Comparison of ENCODE assay signal across 8 cellular contexts in genomic region chr3:183636221-183637105, GRCh38. TPM values are rescaled to one million over a fixed set of nuclear protein-coding genes. Genes with fewer than 3 reads are reported as not detected.
DNase-seq lines count a peak whose midpoint lies in the region; ATAC-seq and TF ChIP-seq lines count a peak whose summit lies in the region.

No MANE protein-coding gene starts in this region.

- H3K56ac ChIP-seq in mesendoderm (ENCODE audit: low read length) = peak overlapping the region; percentile 97

- H3K9me3 ChIP-seq in HUES48 (ENCODE audit: control insufficient read depth, insufficient read depth, low read length) (no peaks in the 10 kb centered on the region), NT2/D1 (ENCODE audit: insufficient read depth, low read length) (no peaks in the 10 kb centered on the region), endodermal cell (ENCODE audit: control insufficient read depth, low read length) (no peaks in the 10 kb centered on the region)

- H3K4ac ChIP-seq in mesendoderm (ENCODE audit: low read depth, low read length) = peak overlapping the region; percentile 75

- H3K4me1 ChIP-seq in HUES48 (ENCODE audit: control insufficient read depth, insufficient read depth, low read length) (peaks cover 10% of the 10 kb centered on the region; the same call in 1 of the 2 replicates), NT2/D1 (ENCODE audit: insufficient read depth, insufficient read length) (no peaks in the 10 kb centered on the region), endodermal cell (ENCODE audit: control insufficient read depth, insufficient read depth, low read length) (no peaks in the 10 kb centered on the region), mesendoderm (ENCODE audit: control insufficient read depth, low read depth, low read length) (no peaks in the 10 kb centered on the region)

- CTCF ChIA-PET in Calu3 (lab: Charles Lee) = interaction anchor here (0.5 to 1.7 kb wide), 5 partner anchors 12 to 1843 kb away, joined by 3 to 6 read pairs (median 4); no protein-coding TSS in a partner anchor

- no peaks in the 10 kb centered on the region for H3K9me3 Mint-ChIP-seq in Calu3 (ENCODE audit: low read depth, unreplicated experiment)
- no peaks in the 10 kb centered on the region for H3K9me3 Mint-ChIP-seq in endodermal cell

- H3K4me1 Mint-ChIP-seq in Calu3 (ENCODE audit: low read depth, unreplicated experiment) (peaks cover 21% of the 10 kb centered on the region), endodermal cell (peaks cover 6% of the 10 kb centered on the region)

- WGBS in endodermal cell (ENCODE audit: insufficient coverage in 1 of 2, insufficient read length in 1 of 2), 2 experiments = 0 to 1% methylated on average over 43 to 84 of the region's 84 CpGs
- no CpG with 5 or more reads among the region's 84 CpGs for WGBS in mesendoderm (ENCODE audit: extremely low coverage, insufficient coverage, low lambda C conversion rate)

- H3K4me3 Mint-ChIP-seq in Calu3 (ENCODE audit: low read depth, unreplicated experiment) (peak overlapping the region; percentile 99), endodermal cell (peak overlapping the region; percentile 81)

- H2BK15ac ChIP-seq in mesendoderm (replicated peaks; ENCODE audit: low read depth) = no peak overlapping the region

- H3K9ac ChIP-seq in HUES48 (ENCODE audit: low read depth, low read length) = peak overlapping the region; percentile 90
- H3K9ac ChIP-seq in NT2/D1 (ENCODE audit: insufficient read length, low read depth) = peak overlapping the region; percentile 85
- H3K9ac ChIP-seq in endodermal cell (ENCODE audit: extremely low read depth, low read length, poor library complexity, severe bottlenecking) = peak overlapping the region; percentile 99
- peak overlapping the region; percentile 92 for H3K9ac ChIP-seq in mesendoderm (ENCODE audit: low read length)

- no peaks in the 10 kb centered on the region for H3K79me1 ChIP-seq in mesendoderm (ENCODE audit: low read length)

- H3K4me2 ChIP-seq in mesendoderm (ENCODE audit: low read length) = peak overlapping the region; percentile 84

- peak overlapping the region; percentile 76 for H2BK120ac ChIP-seq in mesendoderm (ENCODE audit: low read depth, low read length)

- H3K18ac ChIP-seq in mesendoderm (ENCODE audit: low read length) = peak overlapping the region; percentile 86

- BruUV-seq in Calu3 (replicated peaks; lab: Mats Ljungman, UMichigan) = TSS peak; percentile 41

- intact Hi-C loops in Calu3 (cut with micrococcal nuclease; ENCODE audit: unreplicated experiment) = loop anchor here (2.0 to 10.0 kb wide), 3 partner anchors 62 to 169 kb away; no protein-coding TSS in a partner anchor

- H3K27me3 Mint-ChIP-seq in Calu3 (ENCODE audit: unreplicated experiment) = no peaks in the 10 kb centered on the region
- no peaks in the 10 kb centered on the region for H3K27me3 Mint-ChIP-seq in endodermal cell (ENCODE audit: insufficient read depth)

- H3K79me2 ChIP-seq in mesendoderm (ENCODE audit: control insufficient read depth, insufficient read depth, low read length) = no peaks in the 10 kb centered on the region

- no peak overlapping the region for H2AK5ac ChIP-seq in mesendoderm (ENCODE audit: low read length)

- peak; percentile 78 for ATAC-seq in GM21423 (IDR thresholded peaks at IDR 0.05; ENCODE audit: unreplicated experiment)

- DNase-seq in Calu3 = peak; percentile 98
- DNase-seq in NT2/D1 (ENCODE audit: low read depth, low spot score) = peak; percentile 88
- peak; percentile 82 for DNase-seq in activated CD8-positive, alpha-beta memory T cell treated with anti-CD3 and anti-CD28 coated beads, Interleukin-2, amount 50 U/mL, for 24 hours (ENCODE audit: extremely low read depth)
- peak; percentile 98 for DNase-seq in endodermal cell
- peak; percentile 98 for DNase-seq in mesendoderm
- DNase-seq in stimulated activated CD8-positive, alpha-beta memory T cell treated with anti-CD3 and anti-CD28 coated beads, Interleukin-12 subunit alpha, Interleukin-12 subunit beta, amount 100 ng/mL, for 4 hours (ENCODE audit: low read depth) = peak; percentile 81

- H4K8ac ChIP-seq in mesendoderm (ENCODE audit: low read depth, low read length) = no peak overlapping the region

- H3K27ac Mint-ChIP-seq in Calu3 (ENCODE audit: unreplicated experiment) = peak overlapping the region; percentile 85
- peak overlapping the region; percentile 94 for H3K27ac Mint-ChIP-seq in endodermal cell

- peak overlapping the region; percentile 88 for H3K4me3 ChIP-seq in HUES48 (ENCODE audit: low read depth, low read length)
- peak overlapping the region; percentile 87 for H3K4me3 ChIP-seq in NT2/D1 (ENCODE audit: insufficient read length, low read depth)
- H3K4me3 ChIP-seq in endodermal cell (ENCODE audit: low read length) = peak overlapping the region; percentile 94
- H3K4me3 ChIP-seq in mesendoderm (ENCODE audit: low read length) = peak overlapping the region; percentile 84

- H3K36me3 ChIP-seq in HUES48 (ENCODE audit: control insufficient read depth, insufficient read depth, low read length) (no peaks in the 10 kb centered on the region), NT2/D1 (ENCODE audit: insufficient read depth, insufficient read length, low read length) (no peaks in the 10 kb centered on the region), endodermal cell (ENCODE audit: control insufficient read depth, insufficient read depth, low read length) (no peaks in the 10 kb centered on the region), mesendoderm (ENCODE audit: control insufficient read depth, insufficient read depth, low read length) (no peaks in the 10 kb centered on the region)

- peak overlapping the region; percentile 66 for H3K23ac ChIP-seq in mesendoderm (ENCODE audit: low read length)

- TF ChIP-seq CTCF in Calu3 (IDR thresholded peaks at IDR 0.05; ENCODE audit: unreplicated experiment) = no peak
- TF ChIP-seq CTCF in endodermal cell (conservative IDR thresholded peaks at IDR 0.05) = no peak

- H2BK5ac ChIP-seq in mesendoderm (ENCODE audit: low read length) = peak overlapping the region; percentile 67

- H4K5ac ChIP-seq in mesendoderm (ENCODE audit: low read length) = no peak overlapping the region

- no peaks in the 10 kb centered on the region for H3K27me3 ChIP-seq in HUES48 (ENCODE audit: control insufficient read depth, insufficient read depth, low read length)
- H3K27me3 ChIP-seq in NT2/D1 (ENCODE audit: insufficient read depth, insufficient read length) = no peaks in the 10 kb centered on the region
- no peaks in the 10 kb centered on the region for H3K27me3 ChIP-seq in endodermal cell (ENCODE audit: control insufficient read depth, insufficient read depth, low read length, poor library complexity, severe bottlenecking)
- no peaks in the 10 kb centered on the region for H3K27me3 ChIP-seq in mesendoderm (ENCODE audit: insufficient read depth, low read length, poor library complexity)

- H3K36me3 Mint-ChIP-seq in Calu3 (ENCODE audit: insufficient read depth, unreplicated experiment) (peaks cover 37% of the 10 kb centered on the region), endodermal cell (ENCODE audit: low read depth) (no peaks in the 10 kb centered on the region)

- H3K27ac ChIP-seq in HUES48 (ENCODE audit: low read depth, low read length) (peak overlapping the region; percentile 97), endodermal cell (ENCODE audit: low read depth, low read length) (peak overlapping the region; percentile 100), mesendoderm (ENCODE audit: low read depth, low read length) (peak overlapping the region; percentile 84)

RNA-seq across cellular contexts. Expression of gene KLHL24, which starts 1.0 kb away (rescaled TPM):
- total RNA-seq in Calu3 (2022) (38.2 and 42.7 TPM in 2 replicates), endodermal cell (10 to 100 TPM; 29.9 to 39.9 TPM)
- 38.5 TPM for polyA plus RNA-seq in endodermal cell (2013, experiment 1 of 2)
- polyA plus RNA-seq in endodermal cell (2013, experiment 2 of 2) = 33.0 TPM
- polyA plus RNA-seq in mesendoderm (2013, experiment 1 of 2) = 6.1 TPM
- polyA plus RNA-seq in mesendoderm (2013, experiment 2 of 2) = 5.2 TPM

Comparison
In these comparisons a context has a peak if more than half of its experiments do, and no peak if none do; other contexts are left out.
1. Peak in every context shown above with its lines: DNase-seq, ATAC-seq, H3K4me3 ChIP-seq and H3K27ac ChIP-seq.